Comparison of ENCODE assay signal across 1 cellular context in the genomic region with DNA sequence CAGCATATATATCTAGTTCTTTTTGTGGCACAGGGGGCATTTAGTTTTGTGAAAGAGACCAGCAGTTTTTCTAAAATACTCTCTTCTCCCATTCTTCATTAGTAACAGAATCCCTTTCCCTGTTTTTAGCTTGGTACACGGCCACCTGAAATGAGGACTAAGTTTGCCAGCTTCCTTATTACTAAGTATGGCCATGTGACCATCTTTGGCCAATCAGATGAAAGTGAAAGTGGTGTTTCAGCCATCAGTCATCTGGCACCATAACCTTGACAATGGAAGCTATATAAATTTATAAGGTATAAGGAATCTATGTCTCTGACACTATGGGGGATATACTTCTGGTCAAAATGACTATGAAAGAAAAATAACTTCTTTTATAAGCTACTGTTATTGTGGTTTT.
TF ChIP-seq lines count a peak whose summit lies in the region.

No MANE protein-coding gene starts in this region.

TF ChIP-seq in GM12878, 131 proteins besides CTCF, POLR2A, EP300 and RAD21 (continued from another document):
- TF ChIP-seq, protein P1, sequence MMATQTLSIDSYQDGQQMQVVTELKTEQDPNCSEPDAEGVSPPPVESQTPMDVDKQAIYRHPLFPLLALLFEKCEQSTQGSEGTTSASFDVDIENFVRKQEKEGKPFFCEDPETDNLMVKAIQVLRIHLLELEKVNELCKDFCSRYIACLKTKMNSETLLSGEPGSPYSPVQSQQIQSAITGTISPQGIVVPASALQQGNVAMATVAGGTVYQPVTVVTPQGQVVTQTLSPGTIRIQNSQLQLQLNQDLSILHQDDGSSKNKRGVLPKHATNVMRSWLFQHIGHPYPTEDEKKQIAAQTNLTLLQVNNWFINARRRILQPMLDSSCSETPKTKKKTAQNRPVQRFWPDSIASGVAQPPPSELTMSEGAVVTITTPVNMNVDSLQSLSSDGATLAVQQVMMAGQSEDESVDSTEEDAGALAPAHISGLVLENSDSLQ (IDR thresholded peaks at IDR 0.05): peak; percentile 20; the same call in 1 of the 2 replicates
- no peak for TF ChIP-seq ZNF24 (IDR thresholded peaks at IDR 0.05)
- TF ChIP-seq SUZ12 (IDR thresholded peaks at IDR 0.05; ENCODE audit: unreplicated experiment): no peak
- TF ChIP-seq FOXK2 (IDR thresholded peaks at IDR 0.05): no peak
- no peak for TF ChIP-seq RCOR1 (conservative IDR thresholded peaks at IDR 0.05; ENCODE audit: low read depth, low read length)
- no peak for TF ChIP-seq NR2C2 (IDR thresholded peaks at IDR 0.05; ENCODE audit: borderline replicate concordance, control insufficient read depth, insufficient read length, low read depth)
- TF ChIP-seq USF2 (IDR thresholded peaks at IDR 0.05; ENCODE audit: borderline replicate concordance, low read depth, low read length): peak; percentile 25; the same call in 1 of the 2 replicates
- no peak for TF ChIP-seq ZBTB11 (CRISPR knock-in tag; IDR thresholded peaks at IDR 0.05)
- TF ChIP-seq ATF7 (IDR thresholded peaks at IDR 0.05; ENCODE audit: low read depth): no peak
- TF ChIP-seq USF1 (IDR thresholded peaks at IDR 0.05; ENCODE audit: borderline replicate concordance, extremely low read length, insufficient read depth, low read depth, low read length): peak; percentile 50
- TF ChIP-seq JUND (IDR thresholded peaks at IDR 0.05; ENCODE audit: low read depth, low read length): no peak
- TF ChIP-seq DPF2 (IDR thresholded peaks at IDR 0.05): no peak
- TF ChIP-seq ASH2L (IDR thresholded peaks at IDR 0.05; ENCODE audit: borderline replicate concordance, low read depth): no peak
- TF ChIP-seq HDAC2 (IDR thresholded peaks at IDR 0.05): no peak
